In genomic region chr18:79796531-79797390, GRCh38 we compare ENCODE assay signal across 13 cellular contexts. TPM values are rescaled to one million over a fixed set of nuclear protein-coding genes. Genes with fewer than 3 reads are reported as not detected.
DNase-seq lines count a peak whose midpoint lies in the region; TF ChIP-seq lines count a peak whose summit lies in the region.
"Had no signal": no experiment of that assay in that cellular context is flagged by ENCODE, and none has a peak within 500 bp of the region (broad histone marks: within the 10 kb centered on the region; RNA-seq: fewer than 3 reads in every experiment).

No MANE protein-coding gene starts in this region.

- H2AK5ac ChIP-seq in neuronal stem cell (ENCODE audit: low read depth, low read length), result no peak overlapping the region
- no peak overlapping the region for H2AK5ac ChIP-seq in mesendoderm (ENCODE audit: low read length)

- no peaks in the 10 kb centered on the region for H3K79me1 ChIP-seq in neuronal stem cell (ENCODE audit: low read depth, low read length)
- H3K79me1 ChIP-seq in mesendoderm (ENCODE audit: low read length), result no peaks in the 10 kb centered on the region

- peaks cover 36% of the 10 kb centered on the region for H3K27me3 Mint-ChIP-seq in chondrocyte (ENCODE audit: low read depth)

- peak overlapping the region; percentile 2 for H3K14ac ChIP-seq in neuronal stem cell (ENCODE audit: low read length)

- no peaks in the 10 kb centered on the region for H3K79me2 ChIP-seq in mesendoderm (ENCODE audit: control insufficient read depth, insufficient read depth, low read length)

- H2BK15ac ChIP-seq in neuronal stem cell (ENCODE audit: low read length) (no peak overlapping the region), mesendoderm (replicated peaks; ENCODE audit: low read depth) (no peak overlapping the region)

- H3K4me3 ChIP-seq in H7 (ENCODE audit: insufficient read depth, low read depth, low read length), result no peak overlapping the region
- H3K4me3 ChIP-seq in neuronal stem cell (ENCODE audit: low read length in 2 of 2), result peak overlapping the region in 1 of 2 donors; percentile 7
- no peak overlapping the region for H3K4me3 ChIP-seq in mesendoderm (ENCODE audit: low read length)

- peaks cover 3% of the 10 kb centered on the region for H3K36me3 Mint-ChIP-seq in chondrocyte (ENCODE audit: low read depth)

- no peak overlapping the region for H4K8ac ChIP-seq in neuronal stem cell (ENCODE audit: low read depth, low read length)
- H4K8ac ChIP-seq in mesendoderm (ENCODE audit: low read depth, low read length), result no peak overlapping the region

- H3K56ac ChIP-seq in mesendoderm (ENCODE audit: low read length), result no peak overlapping the region

- H3K9ac ChIP-seq in neuronal stem cell (ENCODE audit: low read depth, low read length, poor library complexity) (peak overlapping the region; percentile 78), mesendoderm (ENCODE audit: low read length) (no peak overlapping the region)

- H3K36me3 ChIP-seq in H7 (replicated peaks; ENCODE audit: control insufficient read depth, insufficient read depth, low read length), result no peaks in the 10 kb centered on the region
- no peaks in the 10 kb centered on the region for H3K36me3 ChIP-seq in neuronal stem cell (replicated peaks in 1 of 2; ENCODE audit: control insufficient read depth in 2 of 2, insufficient read depth in 2 of 2, low read length in 2 of 2)
- no peaks in the 10 kb centered on the region for H3K36me3 ChIP-seq in mesendoderm (ENCODE audit: control insufficient read depth, insufficient read depth, low read length)

- H3K27ac Mint-ChIP-seq in chondrocyte (ENCODE audit: unreplicated experiment), result no peak overlapping the region

- H3K4me1 Mint-ChIP-seq in chondrocyte (ENCODE audit: low read depth), result peaks cover 11% of the 10 kb centered on the region

- H3K9me3 ChIP-seq in neuronal stem cell (replicated peaks in 1 of 2; ENCODE audit: control insufficient read depth in 2 of 2, insufficient read depth in 1 of 2, low read depth in 1 of 2, low read length in 2 of 2), result no peaks in the 10 kb centered on the region
- H3K9me3 ChIP-seq: testis had no signal

- no peaks in the 10 kb centered on the region for H3K9me3 Mint-ChIP-seq in chondrocyte (ENCODE audit: low read depth)

- H2BK12ac ChIP-seq in neuronal stem cell (ENCODE audit: low read length), result no peak overlapping the region

- peak overlapping the region; percentile 68 for H3K4me3 Mint-ChIP-seq in chondrocyte (ENCODE audit: unreplicated experiment)

- no CpG with 5 or more reads among the region's 21 CpGs for WGBS in neuronal stem cell (ENCODE audit: extremely low coverage in 2 of 2, insufficient read length in 2 of 2, insufficient replicate concordance in 1 of 2), 2 donors
- no CpG with 5 or more reads among the region's 21 CpGs for WGBS in mesendoderm (ENCODE audit: extremely low coverage, insufficient coverage, low lambda C conversion rate)

- no peak overlapping the region for H4K5ac ChIP-seq in mesendoderm (ENCODE audit: low read length)

- H3K23ac ChIP-seq in neuronal stem cell (ENCODE audit: low read depth, low read length, poor library complexity) (no peak overlapping the region), mesendoderm (ENCODE audit: low read length) (no peak overlapping the region)

- no peak overlapping the region for H3K4ac ChIP-seq in neuronal stem cell (ENCODE audit: low read length)
- no peak overlapping the region for H3K4ac ChIP-seq in mesendoderm (ENCODE audit: low read depth, low read length)

- H3K27ac ChIP-seq in neuronal stem cell (replicated peaks; ENCODE audit: low read length) (no peak overlapping the region), mesendoderm (ENCODE audit: low read depth, low read length) (no peak overlapping the region)
- H3K27ac ChIP-seq: testis had no signal

- H2BK5ac ChIP-seq in neuronal stem cell (ENCODE audit: low read length) (no peak overlapping the region), mesendoderm (ENCODE audit: low read length) (no peak overlapping the region)

- H2BK120ac ChIP-seq in neuronal stem cell (ENCODE audit: low read depth, low read length) (no peak overlapping the region), mesendoderm (ENCODE audit: low read depth, low read length) (no peak overlapping the region)

- TF ChIP-seq CTCF in chondrocyte (IDR thresholded peaks at IDR 0.05), result no peak

- H4K91ac ChIP-seq in neuronal stem cell (ENCODE audit: low read depth, low read length, poor library complexity), result no peak overlapping the region

- H3K4me2 ChIP-seq in neuronal stem cell (ENCODE audit: insufficient read depth, low read length, poor library complexity, severe bottlenecking) (no peak overlapping the region), mesendoderm (ENCODE audit: low read length) (no peak overlapping the region)

- H3K27me3 ChIP-seq in H7 (ENCODE audit: control insufficient read depth, insufficient read depth, low read length), result peaks cover 37% of the 10 kb centered on the region
- peaks cover 11 to 88% (median 38%) of the 10 kb centered on the region in 3 experiments for H3K27me3 ChIP-seq in neuronal stem cell (ENCODE audit: control insufficient read depth in 3 of 3, insufficient read depth in 3 of 3, low read depth in 1 of 3, low read length in 3 of 3)
- H3K27me3 ChIP-seq in mesendoderm (ENCODE audit: insufficient read depth, low read length, poor library complexity), result peaks cover 18% of the 10 kb centered on the region
- H3K27me3 ChIP-seq: testis had no signal

- peaks cover 3 to 4% of the 10 kb centered on the region in 2 donors for H3K4me1 ChIP-seq in neuronal stem cell (ENCODE audit: control insufficient read depth in 2 of 2, insufficient read depth in 1 of 2, low read depth in 1 of 2, low read length in 2 of 2)
- no peaks in the 10 kb centered on the region for H3K4me1 ChIP-seq in mesendoderm (ENCODE audit: control insufficient read depth, low read depth, low read length)

- H3K18ac ChIP-seq in neuronal stem cell (ENCODE audit: low read length) (no peak overlapping the region), mesendoderm (ENCODE audit: low read length) (no peak overlapping the region)

- no peak overlapping the region for H2AFZ ChIP-seq in neuronal stem cell (ENCODE audit: low read length)

- peak; percentile 34 for DNase-seq in NCI-H748 (lab: John Stamatoyannopoulos, UW; ENCODE audit: unreplicated experiment)
- DNase-seq in NCI-H748 treated with DMSO at 0.1 percent for 48 hours (lab: John Stamatoyannopoulos, UW), result no peak
- DNase-seq in H7, result peak; percentile 74
- peak; percentile 56 for DNase-seq in chondrocyte (ENCODE audit: low spot score)
- no peak for DNase-seq in neuronal stem cell (ENCODE audit: low spot score)
- DNase-seq in NCI-H774 (lab: John Stamatoyannopoulos, UW), result no peak
- no peak for DNase-seq in hypothalamus (lab: John Stamatoyannopoulos, UW)
- no peak for DNase-seq in mesendoderm
- DNase-seq: ACHN; activated CD4-positive, CD25-positive, alpha-beta regulatory T cell; MV-4-11; stimulated activated CD4-positive, alpha-beta T cell treated with anti-CD3 and anti-CD28 coated beads, Interleukin-4, amount 100 ng/mL, for 24 hours; testis had no signal

RNA-seq across cellular contexts. Expression of gene KCNG2, which starts 1.0 kb away (rescaled TPM):
- 0.14 and 0.18 TPM in 2 replicates for total RNA-seq in H7 (2014; rRNA removed; shearing (Covaris generic))
- not detected in 3 replicates for total RNA-seq in chondrocyte
- 0.29 TPM for polyA plus RNA-seq in neuronal stem cell (2013, experiment 1 of 2)
- polyA plus RNA-seq in neuronal stem cell (2013, experiment 2 of 2), result 0.29 TPM
- polyA plus RNA-seq in mesendoderm (2013, experiment 1 of 2), result 0.04 TPM
- not detected for polyA plus RNA-seq in mesendoderm (2013, experiment 2 of 2)

Comparison
In these comparisons a context has a peak if more than half of its experiments do, and no peak if none do; other contexts are left out.
1. DNase-seq: peak in NCI-H748 (single experiment), H7 (single experiment) and chondrocyte (single experiment); none in NCI-H748 treated with DMSO at 0.1 percent for 48 hours (single experiment), neuronal stem cell (single experiment), NCI-H774 (single experiment), hypothalamus (0 of 51) and mesendoderm (single experiment).